Comparison of ENCODE assay signal across 1 cellular context in the genomic region with DNA sequence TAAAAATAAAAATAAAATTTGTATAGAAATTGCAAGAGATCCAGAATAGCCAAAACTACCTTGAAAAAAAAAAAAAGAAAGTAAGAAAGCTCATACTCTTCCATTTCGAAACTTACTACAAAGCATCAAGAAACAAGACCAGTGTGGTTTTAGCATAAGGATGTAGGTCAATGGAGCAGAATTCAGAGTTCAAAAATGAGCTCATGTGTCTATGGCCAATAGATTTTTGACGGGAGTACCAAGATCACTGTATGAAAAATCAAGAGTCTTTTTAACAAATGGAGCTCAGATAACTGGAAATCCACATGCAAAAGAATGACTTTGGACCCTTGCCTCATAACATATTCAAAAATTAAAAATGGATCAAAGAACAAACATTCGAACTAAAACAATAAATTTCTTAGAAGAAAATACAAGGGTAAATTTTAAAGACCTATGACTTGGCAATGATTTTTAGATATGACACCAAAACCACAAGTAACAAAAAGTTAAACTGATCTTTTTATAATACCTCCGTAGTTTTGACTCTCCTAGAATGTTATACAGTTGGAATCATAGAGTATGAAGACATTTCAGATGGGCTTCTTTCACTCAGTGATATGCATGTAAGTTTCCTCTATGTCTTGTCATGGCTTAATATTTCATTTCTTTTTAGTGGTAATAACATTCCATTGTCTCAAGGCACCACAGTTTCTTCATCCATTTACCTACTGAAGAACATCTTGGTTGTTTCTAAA.
TF ChIP-seq lines count a peak whose summit lies in the region.

No MANE protein-coding gene starts in this region.

TF ChIP-seq in HepG2, 621 proteins besides CTCF, POLR2A, EP300 and RAD21:
- TF ChIP-seq ZNF441 (CRISPR knock-in tag; IDR thresholded peaks at IDR 0.05; ENCODE audit: borderline replicate concordance) (no peak), SMC3 (IDR thresholded peaks at IDR 0.05; ENCODE audit: low read length) (no peak), KMT2A (CRISPR knock-in tag; IDR thresholded peaks at IDR 0.05) (no peak), JUN (CRISPR knock-in tag; IDR thresholded peaks at IDR 0.05) (no peak), KDM1A (CRISPR knock-in tag; IDR thresholded peaks at IDR 0.05) (no peak), ZNF350 (CRISPR knock-in tag; IDR thresholded peaks at IDR 0.05; ENCODE audit: borderline replicate concordance, low read depth) (no peak), ZNF737 (CRISPR knock-in tag; IDR thresholded peaks at IDR 0.05; ENCODE audit: borderline replicate concordance) (no peak), SRSF1 (optimal IDR thresholded peaks at IDR 0.05; ENCODE audit: low read depth, low read length) (no peak), ZKSCAN1 (IDR thresholded peaks at IDR 0.05; ENCODE audit: low read length) (no peak), FOSL1 (CRISPR knock-in tag; IDR thresholded peaks at IDR 0.05; ENCODE audit: borderline replicate concordance) (no peak), ASH2L (IDR thresholded peaks at IDR 0.05; ENCODE audit: insufficient read length, low read depth, low read length) (no peak), AGO2 (optimal IDR thresholded peaks at IDR 0.05; ENCODE audit: low read depth, low read length) (no peak), ZNF138 (CRISPR knock-in tag; IDR thresholded peaks at IDR 0.05; ENCODE audit: low read depth) (no peak), CENPX (CRISPR knock-in tag; IDR thresholded peaks at IDR 0.05) (no peak), JUND (CRISPR knock-in tag; IDR thresholded peaks at IDR 0.05) (no peak)
- TF ChIP-seq, protein P1, sequence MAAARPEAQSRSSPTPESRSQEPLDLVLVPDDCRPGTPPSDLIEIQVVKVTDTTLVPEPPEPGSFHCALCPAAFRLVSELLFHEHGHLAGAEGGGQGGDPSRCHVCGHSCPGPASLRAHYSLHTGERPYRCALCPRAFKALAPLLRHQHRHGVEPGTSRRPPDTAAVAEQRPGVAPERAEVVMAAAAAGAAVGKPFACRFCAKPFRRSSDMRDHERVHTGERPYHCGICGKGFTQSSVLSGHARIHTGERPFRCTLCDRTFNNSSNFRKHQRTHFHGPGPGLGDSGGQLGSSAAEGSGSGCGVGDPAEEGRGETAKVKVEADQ (CRISPR knock-in tag; IDR thresholded peaks at IDR 0.05; ENCODE audit: borderline replicate concordance): no peak
- TF ChIP-seq, protein P2, sequence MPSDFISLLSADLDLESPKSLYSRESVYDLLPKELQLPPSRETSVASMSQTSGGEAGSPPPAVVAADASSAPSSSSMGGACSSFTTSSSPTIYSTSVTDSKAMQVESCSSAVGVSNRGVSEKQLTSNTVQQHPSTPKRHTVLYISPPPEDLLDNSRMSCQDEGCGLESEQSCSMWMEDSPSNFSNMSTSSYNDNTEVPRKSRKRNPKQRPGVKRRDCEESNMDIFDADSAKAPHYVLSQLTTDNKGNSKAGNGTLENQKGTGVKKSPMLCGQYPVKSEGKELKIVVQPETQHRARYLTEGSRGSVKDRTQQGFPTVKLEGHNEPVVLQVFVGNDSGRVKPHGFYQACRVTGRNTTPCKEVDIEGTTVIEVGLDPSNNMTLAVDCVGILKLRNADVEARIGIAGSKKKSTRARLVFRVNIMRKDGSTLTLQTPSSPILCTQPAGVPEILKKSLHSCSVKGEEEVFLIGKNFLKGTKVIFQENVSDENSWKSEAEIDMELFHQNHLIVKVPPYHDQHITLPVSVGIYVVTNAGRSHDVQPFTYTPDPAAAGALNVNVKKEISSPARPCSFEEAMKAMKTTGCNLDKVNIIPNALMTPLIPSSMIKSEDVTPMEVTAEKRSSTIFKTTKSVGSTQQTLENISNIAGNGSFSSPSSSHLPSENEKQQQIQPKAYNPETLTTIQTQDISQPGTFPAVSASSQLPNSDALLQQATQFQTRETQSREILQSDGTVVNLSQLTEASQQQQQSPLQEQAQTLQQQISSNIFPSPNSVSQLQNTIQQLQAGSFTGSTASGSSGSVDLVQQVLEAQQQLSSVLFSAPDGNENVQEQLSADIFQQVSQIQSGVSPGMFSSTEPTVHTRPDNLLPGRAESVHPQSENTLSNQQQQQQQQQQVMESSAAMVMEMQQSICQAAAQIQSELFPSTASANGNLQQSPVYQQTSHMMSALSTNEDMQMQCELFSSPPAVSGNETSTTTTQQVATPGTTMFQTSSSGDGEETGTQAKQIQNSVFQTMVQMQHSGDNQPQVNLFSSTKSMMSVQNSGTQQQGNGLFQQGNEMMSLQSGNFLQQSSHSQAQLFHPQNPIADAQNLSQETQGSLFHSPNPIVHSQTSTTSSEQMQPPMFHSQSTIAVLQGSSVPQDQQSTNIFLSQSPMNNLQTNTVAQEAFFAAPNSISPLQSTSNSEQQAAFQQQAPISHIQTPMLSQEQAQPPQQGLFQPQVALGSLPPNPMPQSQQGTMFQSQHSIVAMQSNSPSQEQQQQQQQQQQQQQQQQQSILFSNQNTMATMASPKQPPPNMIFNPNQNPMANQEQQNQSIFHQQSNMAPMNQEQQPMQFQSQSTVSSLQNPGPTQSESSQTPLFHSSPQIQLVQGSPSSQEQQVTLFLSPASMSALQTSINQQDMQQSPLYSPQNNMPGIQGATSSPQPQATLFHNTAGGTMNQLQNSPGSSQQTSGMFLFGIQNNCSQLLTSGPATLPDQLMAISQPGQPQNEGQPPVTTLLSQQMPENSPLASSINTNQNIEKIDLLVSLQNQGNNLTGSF (CRISPR knock-in tag; IDR thresholded peaks at IDR 0.05): no peak
- TF ChIP-seq, protein P3, sequence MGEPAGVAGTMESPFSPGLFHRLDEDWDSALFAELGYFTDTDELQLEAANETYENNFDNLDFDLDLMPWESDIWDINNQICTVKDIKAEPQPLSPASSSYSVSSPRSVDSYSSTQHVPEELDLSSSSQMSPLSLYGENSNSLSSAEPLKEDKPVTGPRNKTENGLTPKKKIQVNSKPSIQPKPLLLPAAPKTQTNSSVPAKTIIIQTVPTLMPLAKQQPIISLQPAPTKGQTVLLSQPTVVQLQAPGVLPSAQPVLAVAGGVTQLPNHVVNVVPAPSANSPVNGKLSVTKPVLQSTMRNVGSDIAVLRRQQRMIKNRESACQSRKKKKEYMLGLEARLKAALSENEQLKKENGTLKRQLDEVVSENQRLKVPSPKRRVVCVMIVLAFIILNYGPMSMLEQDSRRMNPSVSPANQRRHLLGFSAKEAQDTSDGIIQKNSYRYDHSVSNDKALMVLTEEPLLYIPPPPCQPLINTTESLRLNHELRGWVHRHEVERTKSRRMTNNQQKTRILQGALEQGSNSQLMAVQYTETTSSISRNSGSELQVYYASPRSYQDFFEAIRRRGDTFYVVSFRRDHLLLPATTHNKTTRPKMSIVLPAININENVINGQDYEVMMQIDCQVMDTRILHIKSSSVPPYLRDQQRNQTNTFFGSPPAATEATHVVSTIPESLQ (CRISPR knock-in tag; conservative IDR thresholded peaks at IDR 0.05): no peak
- TF ChIP-seq, protein P4, sequence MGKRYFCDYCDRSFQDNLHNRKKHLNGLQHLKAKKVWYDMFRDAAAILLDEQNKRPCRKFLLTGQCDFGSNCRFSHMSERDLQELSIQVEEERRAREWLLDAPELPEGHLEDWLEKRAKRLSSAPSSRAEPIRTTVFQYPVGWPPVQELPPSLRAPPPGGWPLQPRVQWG (CRISPR knock-in tag; IDR thresholded peaks at IDR 0.05; ENCODE audit: borderline replicate concordance, low read depth): no peak
